In the genomic region with DNA sequence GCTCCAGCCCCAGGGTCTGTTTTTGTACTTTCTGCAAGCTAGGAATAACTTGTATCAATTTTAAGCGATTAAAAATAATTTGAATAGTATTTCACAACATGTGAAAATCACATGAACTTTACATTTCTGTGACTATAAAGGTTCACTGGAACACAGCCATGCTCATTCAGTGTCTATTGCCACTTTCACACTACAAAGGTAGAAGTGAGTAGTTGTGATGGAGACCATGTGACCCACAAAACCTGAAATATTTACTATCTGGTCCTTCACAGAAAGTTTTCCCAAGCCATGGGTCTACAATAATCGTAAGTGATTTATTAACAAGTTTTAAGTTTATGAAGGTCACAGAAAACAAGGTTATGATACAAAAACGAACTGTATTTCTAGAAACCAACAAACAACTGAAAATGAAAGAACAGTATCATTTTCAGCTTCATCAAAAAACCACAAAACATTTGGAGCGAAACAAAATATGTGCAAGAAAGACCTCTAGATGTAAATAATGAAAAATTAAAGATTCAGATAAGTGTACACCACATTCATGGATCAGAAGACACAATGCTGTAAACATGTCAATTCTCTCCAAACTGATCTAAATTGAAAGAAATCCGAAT, we compare ENCODE assay signal across 1 cellular context.
TF ChIP-seq lines count a peak whose summit lies in the region.

No MANE protein-coding gene starts in this region.

TF ChIP-seq in GM23338, 12 proteins besides CTCF, POLR2A, EP300 and RAD21 (continued from another document):
- TF ChIP-seq, protein P1, sequence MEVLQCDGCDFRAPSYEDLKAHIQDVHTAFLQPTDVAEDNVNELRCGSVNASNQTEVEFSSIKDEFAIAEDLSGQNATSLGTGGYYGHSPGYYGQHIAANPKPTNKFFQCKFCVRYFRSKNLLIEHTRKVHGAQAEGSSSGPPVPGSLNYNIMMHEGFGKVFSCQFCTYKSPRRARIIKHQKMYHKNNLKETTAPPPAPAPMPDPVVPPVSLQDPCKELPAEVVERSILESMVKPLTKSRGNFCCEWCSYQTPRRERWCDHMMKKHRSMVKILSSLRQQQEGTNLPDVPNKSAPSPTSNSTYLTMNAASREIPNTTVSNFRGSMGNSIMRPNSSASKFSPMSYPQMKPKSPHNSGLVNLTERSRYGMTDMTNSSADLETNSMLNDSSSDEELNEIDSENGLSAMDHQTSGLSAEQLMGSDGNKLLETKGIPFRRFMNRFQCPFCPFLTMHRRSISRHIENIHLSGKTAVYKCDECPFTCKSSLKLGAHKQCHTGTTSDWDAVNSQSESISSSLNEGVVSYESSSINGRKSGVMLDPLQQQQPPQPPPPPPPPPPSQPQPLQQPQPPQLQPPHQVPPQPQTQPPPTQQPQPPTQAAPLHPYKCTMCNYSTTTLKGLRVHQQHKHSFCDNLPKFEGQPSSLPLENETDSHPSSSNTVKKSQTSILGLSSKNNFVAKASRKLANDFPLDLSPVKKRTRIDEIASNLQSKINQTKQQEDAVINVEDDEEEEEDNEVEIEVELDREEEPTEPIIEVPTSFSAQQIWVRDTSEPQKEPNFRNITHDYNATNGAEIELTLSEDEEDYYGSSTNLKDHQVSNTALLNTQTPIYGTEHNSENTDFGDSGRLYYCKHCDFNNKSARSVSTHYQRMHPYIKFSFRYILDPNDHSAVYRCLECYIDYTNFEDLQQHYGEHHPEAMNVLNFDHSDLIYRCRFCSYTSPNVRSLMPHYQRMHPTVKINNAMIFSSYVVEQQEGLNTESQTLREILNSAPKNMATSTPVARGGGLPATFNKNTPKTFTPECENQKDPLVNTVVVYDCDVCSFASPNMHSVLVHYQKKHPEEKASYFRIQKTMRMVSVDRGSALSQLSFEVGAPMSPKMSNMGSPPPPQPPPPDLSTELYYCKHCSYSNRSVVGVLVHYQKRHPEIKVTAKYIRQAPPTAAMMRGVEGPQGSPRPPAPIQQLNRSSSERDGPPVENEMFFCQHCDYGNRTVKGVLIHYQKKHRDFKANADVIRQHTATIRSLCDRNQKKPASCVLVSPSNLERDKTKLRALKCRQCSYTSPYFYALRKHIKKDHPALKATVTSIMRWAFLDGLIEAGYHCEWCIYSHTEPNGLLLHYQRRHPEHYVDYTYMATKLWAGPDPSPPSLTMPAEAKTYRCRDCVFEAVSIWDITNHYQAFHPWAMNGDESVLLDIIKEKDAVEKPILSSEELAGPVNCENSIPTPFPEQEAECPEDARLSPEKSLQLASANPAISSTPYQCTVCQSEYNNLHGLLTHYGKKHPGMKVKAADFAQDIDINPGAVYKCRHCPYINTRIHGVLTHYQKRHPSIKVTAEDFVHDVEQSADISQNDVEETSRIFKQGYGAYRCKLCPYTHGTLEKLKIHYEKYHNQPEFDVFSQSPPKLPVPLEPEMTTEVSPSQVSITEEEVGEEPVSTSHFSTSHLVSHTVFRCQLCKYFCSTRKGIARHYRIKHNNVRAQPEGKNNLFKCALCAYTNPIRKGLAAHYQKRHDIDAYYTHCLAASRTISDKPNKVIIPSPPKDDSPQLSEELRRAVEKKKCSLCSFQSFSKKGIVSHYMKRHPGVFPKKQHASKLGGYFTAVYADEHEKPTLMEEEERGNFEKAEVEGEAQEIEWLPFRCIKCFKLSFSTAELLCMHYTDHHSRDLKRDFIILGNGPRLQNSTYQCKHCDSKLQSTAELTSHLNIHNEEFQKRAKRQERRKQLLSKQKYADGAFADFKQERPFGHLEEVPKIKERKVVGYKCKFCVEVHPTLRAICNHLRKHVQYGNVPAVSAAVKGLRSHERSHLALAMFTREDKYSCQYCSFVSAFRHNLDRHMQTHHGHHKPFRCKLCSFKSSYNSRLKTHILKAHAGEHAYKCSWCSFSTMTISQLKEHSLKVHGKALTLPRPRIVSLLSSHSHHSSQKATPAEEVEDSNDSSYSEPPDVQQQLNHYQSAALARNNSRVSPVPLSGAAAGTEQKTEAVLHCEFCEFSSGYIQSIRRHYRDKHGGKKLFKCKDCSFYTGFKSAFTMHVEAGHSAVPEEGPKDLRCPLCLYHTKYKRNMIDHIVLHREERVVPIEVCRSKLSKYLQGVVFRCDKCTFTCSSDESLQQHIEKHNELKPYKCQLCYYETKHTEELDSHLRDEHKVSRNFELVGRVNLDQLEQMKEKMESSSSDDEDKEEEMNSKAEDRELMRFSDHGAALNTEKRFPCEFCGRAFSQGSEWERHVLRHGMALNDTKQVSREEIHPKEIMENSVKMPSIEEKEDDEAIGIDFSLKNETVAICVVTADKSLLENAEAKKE (CRISPR knock-in tag; IDR thresholded peaks at IDR 0.05): no peak
